Comparison of ENCODE assay signal across 1 cellular context in genomic region chr1:145849356-145850165, GRCh38.
A peak's percentile ranks its signal among the peaks of the same experiment; 100 is the strongest.
TF ChIP-seq lines count a peak whose summit lies in the region.

No MANE protein-coding gene starts in this region.

TF ChIP-seq in H1, 55 proteins besides CTCF, POLR2A, EP300 and RAD21:
- TF ChIP-seq SIN3A (conservative IDR thresholded peaks at IDR 0.05 in 1 of 2, IDR thresholded peaks at IDR 0.05 in 1 of 2; ENCODE audit: low read depth in 1 of 2, low read length in 2 of 2) (no peak), SIX5 (IDR thresholded peaks at IDR 0.05; ENCODE audit: low read depth, low read length) (no peak), SRF (IDR thresholded peaks at IDR 0.05; ENCODE audit: low read depth, low read length) (0 out of 2 replicates have a peak, but pooled peaks have one; percentile 8)
